26 cellular contexts compared by ENCODE assay signal in genomic region chr15:58407366-58407765, GRCh38. TPM values are rescaled to one million over a fixed set of nuclear protein-coding genes. Genes with fewer than 3 reads are reported as not detected.
DNase-seq lines count a peak whose midpoint lies in the region; ATAC-seq, FAIRE-seq and TF ChIP-seq lines count a peak whose summit lies in the region.
"Had no signal": no experiment of that assay in that cellular context is flagged by ENCODE, and none has a peak within 500 bp of the region (broad histone marks: within the 10 kb centered on the region; RNA-seq: fewer than 3 reads in every experiment).

No MANE protein-coding gene starts in this region.

- no peak for FAIRE-seq in pancreas (lab: Jason Lieb, UNC)
- FAIRE-seq: A549, D721Med, GM12891, GM19239 had no signal

- DNase-seq in NCI-H2107 treated with DMSO at 0.1 percent for 48 hours (lab: John Stamatoyannopoulos, UW; ENCODE audit: unreplicated experiment) = peak; percentile 28
- DNase-seq in NCI-H2107 (lab: John Stamatoyannopoulos, UW) = no peak
- peak; percentile 1 for DNase-seq in SW480 (ENCODE audit: low spot score)
- peak in 31 of 51 donors; percentile 4 to 81 (median 35) for DNase-seq in hypothalamus (lab: John Stamatoyannopoulos, UW)
- no peak for DNase-seq in sciatic nerve (ENCODE audit: low spot score)
- DNase-seq in pancreas = no peak
- no peak for DNase-seq in epidermal melanocyte (ENCODE audit: insufficient read length, low spot score)
- no peak for DNase-seq in NCI-H2171 (lab: John Stamatoyannopoulos, UW)
- DNase-seq: activated CD4-positive, alpha-beta T cell treated with anti-CD3 and anti-CD28 coated beads, Interleukin-2, amount 50 U/mL, for 1 hour; activated gamma-delta T cell; GOT3; KBM-7; natural killer cell; NCI-H1048; NCI-H2171 treated with DMSO at 0.1 percent for 48 hours; PC-3; SHP77 treated with DMSO at 0.1 percent for 48 hours; stimulated activated CD4-positive, alpha-beta T cell treated with anti-CD3 and anti-CD28 coated beads, Interleukin-1b, Interleukin-23, amount 100 ng/mL, for 48 hours; stimulated activated naive B cell treated with anti-CD40 and anti-IgM and Interleukin-4, amounts not matched to agents 10 μg/mL and 1 μg/mL and 100 μg/mL, for 72 hours had no signal

- no peak for TF ChIP-seq CTCF in pancreas (IDR thresholded peaks at IDR 0.05)

- H3K9me3 ChIP-seq in pancreas = no peaks in the 10 kb centered on the region
- H3K9me3 ChIP-seq: A549, prostate gland had no signal

- H3K4me1 ChIP-seq in pancreas = no peaks in the 10 kb centered on the region
- H3K4me1 ChIP-seq: A549, prostate gland had no signal

- 78 to 87% methylated on average over 1 of the region's 1 CpG for WGBS in pancreas, 2 donors

- ATAC-seq in sciatic nerve (peak; percentile 30), pancreas (no peak)
- ATAC-seq: A549; natural killer cell; PC-3; stimulated activated naive B cell treated with anti-CD40 and anti-IgM and Interleukin-4, amounts not matched to agents 10 μg/mL and 1 μg/mL and 100 μg/mL, for 72 hours had no signal

- H3K36me3 ChIP-seq in pancreas = no peaks in the 10 kb centered on the region
- H3K36me3 ChIP-seq: BLaER1 treated with 17β-estradiol and CSF1 and Interleukin-3, amounts not matched to agents 10 nM and 100 nM; prostate gland had no signal

- no peak overlapping the region for H3K27ac ChIP-seq in pancreas
- H3K27ac ChIP-seq: A549, prostate gland had no signal

- H3K4me3 ChIP-seq in pancreas = no peak overlapping the region
- H3K4me3 ChIP-seq: A549; BLaER1 treated with 17β-estradiol and CSF1 and Interleukin-3, amounts not matched to agents 10 nM and 100 nM; prostate gland had no signal

- intact Hi-C loops in sciatic nerve (cut with DNase I) (no loop called here), pancreas (cut with DNase I) (no loop called here)

- H3K27me3 ChIP-seq in pancreas = no peaks in the 10 kb centered on the region
- H3K27me3 ChIP-seq: BLaER1 treated with 17β-estradiol and CSF1 and Interleukin-3, amounts not matched to agents 10 nM and 100 nM had no signal

RNA-seq across cellular contexts. Expression of gene LIPC, which starts 24.4 kb away (rescaled TPM):
- total RNA-seq in sciatic nerve (24.4 TPM), pancreas (1 to 10 TPM in 5 of 6 donors, under 1 TPM in 1; 0.69 to 5.5 (median 1.5) TPM)
- polyA plus RNA-seq in pancreas = 1 to 10 TPM; 1.1 to 2.3 TPM
- total RNA-seq: mesenteric fat pad, PC-3 had no signal

Comparison
In these comparisons a context has a peak if more than half of its experiments do, and no peak if none do; other contexts are left out.
1. DNase-seq: peak in NCI-H2107 treated with DMSO at 0.1 percent for 48 hours (single experiment), SW480 (single experiment) and hypothalamus (31 of 51); none in NCI-H2107 (single experiment), sciatic nerve (single experiment), pancreas (0 of 6), epidermal melanocyte (single experiment) and NCI-H2171 (single experiment).